In the genomic region with DNA sequence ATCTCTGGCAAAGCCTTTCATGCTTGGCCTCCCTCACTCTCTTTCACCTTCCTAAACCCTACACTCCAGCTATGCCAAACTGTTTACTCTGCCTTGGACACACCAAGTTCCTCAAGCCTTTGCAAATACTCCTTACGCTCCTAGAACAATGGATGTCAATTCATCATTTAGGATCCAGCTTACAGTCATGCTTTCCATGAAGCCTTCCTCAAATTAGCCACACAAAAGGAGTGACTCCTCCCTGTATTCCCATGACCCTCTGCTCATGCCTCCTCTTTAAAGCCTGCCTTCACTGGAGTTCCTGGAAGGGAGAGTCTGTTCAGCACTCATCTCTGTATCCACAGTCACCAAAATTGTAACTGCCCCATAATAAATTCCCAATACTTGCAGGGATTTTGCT, we compare ENCODE assay signal across 8 cellular contexts. TPM values are rescaled to one million over a fixed set of nuclear protein-coding genes. Genes with fewer than 3 reads are reported as not detected.
DNase-seq lines count a peak whose midpoint lies in the region; ATAC-seq and TF ChIP-seq lines count a peak whose summit lies in the region.

No MANE protein-coding gene starts in this region.

- H3K9me3 ChIP-seq in right atrium auricular region = no peaks in the 10 kb centered on the region
- no peaks in the 10 kb centered on the region for H3K9me3 ChIP-seq in body of pancreas

- peak overlapping the region in 1 of 2 donors; percentile 75 for H3K27ac ChIP-seq in right atrium auricular region
- no peak overlapping the region for H3K27ac ChIP-seq in foreskin keratinocyte
- no peak overlapping the region for H3K27ac ChIP-seq in body of pancreas

- H3K4me3 ChIP-seq in right atrium auricular region = no peak overlapping the region
- no peak overlapping the region for H3K4me3 ChIP-seq in body of pancreas

- H3K36me3 Mint-ChIP-seq in WTC11 = no peaks in the 10 kb centered on the region

- no peak overlapping the region for H3K27ac Mint-ChIP-seq in WTC11

- intact Hi-C loops in left ventricle myocardium superior (cut with micrococcal nuclease) = no loop called here
- intact Hi-C loops in sciatic nerve (cut with DNase I) = no loop called here
- intact Hi-C loops in body of pancreas (cut with DNase I) = no loop called here

- no peak for TF ChIP-seq POLR2A in body of pancreas (IDR thresholded peaks at IDR 0.05)

- TF ChIP-seq CTCF in right atrium auricular region (IDR thresholded peaks at IDR 0.05) (no peak), WTC11 (IDR thresholded peaks at IDR 0.05) (no peak), foreskin keratinocyte (conservative IDR thresholded peaks at IDR 0.05) (no peak), body of pancreas (IDR thresholded peaks at IDR 0.05) (no peak)

- H3K4me3 Mint-ChIP-seq in WTC11 = peak overlapping the region; percentile 74; the same call in 1 of the 2 replicates

- POLR2A ChIA-PET in WTC11 (lab: Charles Lee) = interaction anchor here (1.2 kb wide), 1 partner anchor 23 kb away, joined by 4 read pairs; no protein-coding TSS in a partner anchor

- peaks cover 20% of the 10 kb centered on the region for H3K4me1 Mint-ChIP-seq in WTC11

- peaks cover 0 to 33% of the 10 kb centered on the region in 2 donors for H3K4me1 ChIP-seq in right atrium auricular region
- H3K4me1 ChIP-seq in foreskin keratinocyte = peaks cover 7% of the 10 kb centered on the region
- peaks cover 9% of the 10 kb centered on the region for H3K4me1 ChIP-seq in body of pancreas

- ATAC-seq in left ventricle myocardium superior = no peak
- no peak for ATAC-seq in WTC11
- peak; percentile 19 for ATAC-seq in foreskin keratinocyte
- no peak for ATAC-seq in sciatic nerve
- no peak for ATAC-seq in body of pancreas

- CTCF ChIA-PET in WTC11 (lab: Charles Lee) = interaction anchor here (0.8 to 2.5 kb wide), 13 partner anchors 23 to 522 kb away, joined by 3 to 46 read pairs (median 4); no protein-coding TSS in a partner anchor

- H3K27me3 Mint-ChIP-seq in WTC11 (ENCODE audit: low read depth) = peaks cover 11% of the 10 kb centered on the region

- H3K9me3 Mint-ChIP-seq in WTC11 = no peaks in the 10 kb centered on the region

- H3K36me3 ChIP-seq in right atrium auricular region = no peaks in the 10 kb centered on the region
- H3K36me3 ChIP-seq in body of pancreas (replicated peaks in 1 of 2; ENCODE audit: insufficient read depth in 1 of 2, low read depth in 2 of 2) = no peaks in the 10 kb centered on the region

- 93 to 95% methylated on average over 1 of the region's 1 CpG for WGBS in body of pancreas, 2 donors

- no peaks in the 10 kb centered on the region for H3K27me3 ChIP-seq in right atrium auricular region
- H3K27me3 ChIP-seq in foreskin keratinocyte = no peaks in the 10 kb centered on the region
- no peaks in the 10 kb centered on the region for H3K27me3 ChIP-seq in body of pancreas

- peak; percentile 21 for DNase-seq in right atrium auricular region (ENCODE audit: low spot score)
- DNase-seq in left ventricle myocardium superior = no peak
- no peak for DNase-seq in WTC11 (ENCODE audit: low spot score)
- peak in 1 of 2 donors; percentile 23 for DNase-seq in foreskin keratinocyte
- no peak for DNase-seq in sciatic nerve (ENCODE audit: low spot score)
- DNase-seq in body of pancreas = no peak
- DNase-seq in CD1c-positive myeloid dendritic cell (ENCODE audit: extremely low spot score) = no peak
- DNase-seq in effector CD8-positive, alpha-beta T cell (lab: John Stamatoyannopoulos, UW) = no peak

TF ChIP-seq in WTC11, 78 proteins besides CTCF, POLR2A, EP300 and RAD21:
- TF ChIP-seq JAZF1 (CRISPR knock-in tag; IDR thresholded peaks at IDR 0.05) (no peak), MYBL2 (CRISPR knock-in tag; IDR thresholded peaks at IDR 0.05) (no peak), EMX1 (CRISPR knock-in tag; IDR thresholded peaks at IDR 0.05) (no peak), SMAD4 (CRISPR knock-in tag; IDR thresholded peaks at IDR 0.05) (no peak), NR1H2 (CRISPR knock-in tag; IDR thresholded peaks at IDR 0.05) (no peak)
- TF ChIP-seq, protein P1, sequence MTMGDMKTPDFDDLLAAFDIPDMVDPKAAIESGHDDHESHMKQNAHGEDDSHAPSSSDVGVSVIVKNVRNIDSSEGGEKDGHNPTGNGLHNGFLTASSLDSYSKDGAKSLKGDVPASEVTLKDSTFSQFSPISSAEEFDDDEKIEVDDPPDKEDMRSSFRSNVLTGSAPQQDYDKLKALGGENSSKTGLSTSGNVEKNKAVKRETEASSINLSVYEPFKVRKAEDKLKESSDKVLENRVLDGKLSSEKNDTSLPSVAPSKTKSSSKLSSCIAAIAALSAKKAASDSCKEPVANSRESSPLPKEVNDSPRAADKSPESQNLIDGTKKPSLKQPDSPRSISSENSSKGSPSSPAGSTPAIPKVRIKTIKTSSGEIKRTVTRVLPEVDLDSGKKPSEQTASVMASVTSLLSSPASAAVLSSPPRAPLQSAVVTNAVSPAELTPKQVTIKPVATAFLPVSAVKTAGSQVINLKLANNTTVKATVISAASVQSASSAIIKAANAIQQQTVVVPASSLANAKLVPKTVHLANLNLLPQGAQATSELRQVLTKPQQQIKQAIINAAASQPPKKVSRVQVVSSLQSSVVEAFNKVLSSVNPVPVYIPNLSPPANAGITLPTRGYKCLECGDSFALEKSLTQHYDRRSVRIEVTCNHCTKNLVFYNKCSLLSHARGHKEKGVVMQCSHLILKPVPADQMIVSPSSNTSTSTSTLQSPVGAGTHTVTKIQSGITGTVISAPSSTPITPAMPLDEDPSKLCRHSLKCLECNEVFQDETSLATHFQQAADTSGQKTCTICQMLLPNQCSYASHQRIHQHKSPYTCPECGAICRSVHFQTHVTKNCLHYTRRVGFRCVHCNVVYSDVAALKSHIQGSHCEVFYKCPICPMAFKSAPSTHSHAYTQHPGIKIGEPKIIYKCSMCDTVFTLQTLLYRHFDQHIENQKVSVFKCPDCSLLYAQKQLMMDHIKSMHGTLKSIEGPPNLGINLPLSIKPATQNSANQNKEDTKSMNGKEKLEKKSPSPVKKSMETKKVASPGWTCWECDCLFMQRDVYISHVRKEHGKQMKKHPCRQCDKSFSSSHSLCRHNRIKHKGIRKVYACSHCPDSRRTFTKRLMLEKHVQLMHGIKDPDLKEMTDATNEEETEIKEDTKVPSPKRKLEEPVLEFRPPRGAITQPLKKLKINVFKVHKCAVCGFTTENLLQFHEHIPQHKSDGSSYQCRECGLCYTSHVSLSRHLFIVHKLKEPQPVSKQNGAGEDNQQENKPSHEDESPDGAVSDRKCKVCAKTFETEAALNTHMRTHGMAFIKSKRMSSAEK (CRISPR knock-in tag; IDR thresholded peaks at IDR 0.05; ENCODE audit: borderline replicate concordance) = no peak
- TF ChIP-seq, protein P2, sequence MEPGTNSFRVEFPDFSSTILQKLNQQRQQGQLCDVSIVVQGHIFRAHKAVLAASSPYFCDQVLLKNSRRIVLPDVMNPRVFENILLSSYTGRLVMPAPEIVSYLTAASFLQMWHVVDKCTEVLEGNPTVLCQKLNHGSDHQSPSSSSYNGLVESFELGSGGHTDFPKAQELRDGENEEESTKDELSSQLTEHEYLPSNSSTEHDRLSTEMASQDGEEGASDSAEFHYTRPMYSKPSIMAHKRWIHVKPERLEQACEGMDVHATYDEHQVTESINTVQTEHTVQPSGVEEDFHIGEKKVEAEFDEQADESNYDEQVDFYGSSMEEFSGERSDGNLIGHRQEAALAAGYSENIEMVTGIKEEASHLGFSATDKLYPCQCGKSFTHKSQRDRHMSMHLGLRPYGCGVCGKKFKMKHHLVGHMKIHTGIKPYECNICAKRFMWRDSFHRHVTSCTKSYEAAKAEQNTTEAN (CRISPR knock-in tag; IDR thresholded peaks at IDR 0.05) = no peak
- TF ChIP-seq, protein P3, sequence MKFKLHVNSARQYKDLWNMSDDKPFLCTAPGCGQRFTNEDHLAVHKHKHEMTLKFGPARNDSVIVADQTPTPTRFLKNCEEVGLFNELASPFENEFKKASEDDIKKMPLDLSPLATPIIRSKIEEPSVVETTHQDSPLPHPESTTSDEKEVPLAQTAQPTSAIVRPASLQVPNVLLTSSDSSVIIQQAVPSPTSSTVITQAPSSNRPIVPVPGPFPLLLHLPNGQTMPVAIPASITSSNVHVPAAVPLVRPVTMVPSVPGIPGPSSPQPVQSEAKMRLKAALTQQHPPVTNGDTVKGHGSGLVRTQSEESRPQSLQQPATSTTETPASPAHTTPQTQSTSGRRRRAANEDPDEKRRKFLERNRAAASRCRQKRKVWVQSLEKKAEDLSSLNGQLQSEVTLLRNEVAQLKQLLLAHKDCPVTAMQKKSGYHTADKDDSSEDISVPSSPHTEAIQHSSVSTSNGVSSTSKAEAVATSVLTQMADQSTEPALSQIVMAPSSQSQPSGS (CRISPR knock-in tag; IDR thresholded peaks at IDR 0.05; ENCODE audit: borderline replicate concordance, low read depth) = no peak

RNA-seq across cellular contexts. Expression of gene EHD3, which starts 0.7 kb away (rescaled TPM):
- total RNA-seq in right atrium auricular region = 10 to 100 TPM; 10.6 to 12.5 TPM
- total RNA-seq in left ventricle myocardium superior = 32.4 TPM
- total RNA-seq in WTC11 (2021) = 9.8 to 10.2 TPM (median 10.0 TPM) in 3 replicates
- total RNA-seq in foreskin keratinocyte = 12.4 and 13.2 TPM in 2 replicates
- polyA plus RNA-seq in foreskin keratinocyte = 6.5 and 6.8 TPM in 2 replicates
- total RNA-seq in sciatic nerve = 7.0 TPM
- total RNA-seq in body of pancreas = 1 to 10 TPM in 1 of 2 donors, under 1 TPM in 1; 0.99 to 2.3 TPM

RNA-seq across cellular contexts. Expression of gene CAPN14, which starts 15.9 kb away (rescaled TPM):
- total RNA-seq in right atrium auricular region (under 1 TPM; 0.16 to 0.22 TPM), left ventricle myocardium superior (0.42 TPM), WTC11 (2021) (0.11 to 0.37 TPM (median 0.11 TPM) in 3 replicates), foreskin keratinocyte (0.31 and 0.35 TPM in 2 replicates), sciatic nerve (0.36 TPM), body of pancreas (not detected)
- polyA plus RNA-seq in foreskin keratinocyte = 0.11 and 0.12 TPM in 2 replicates
